8 cellular contexts compared by ENCODE assay signal in the genomic region with DNA sequence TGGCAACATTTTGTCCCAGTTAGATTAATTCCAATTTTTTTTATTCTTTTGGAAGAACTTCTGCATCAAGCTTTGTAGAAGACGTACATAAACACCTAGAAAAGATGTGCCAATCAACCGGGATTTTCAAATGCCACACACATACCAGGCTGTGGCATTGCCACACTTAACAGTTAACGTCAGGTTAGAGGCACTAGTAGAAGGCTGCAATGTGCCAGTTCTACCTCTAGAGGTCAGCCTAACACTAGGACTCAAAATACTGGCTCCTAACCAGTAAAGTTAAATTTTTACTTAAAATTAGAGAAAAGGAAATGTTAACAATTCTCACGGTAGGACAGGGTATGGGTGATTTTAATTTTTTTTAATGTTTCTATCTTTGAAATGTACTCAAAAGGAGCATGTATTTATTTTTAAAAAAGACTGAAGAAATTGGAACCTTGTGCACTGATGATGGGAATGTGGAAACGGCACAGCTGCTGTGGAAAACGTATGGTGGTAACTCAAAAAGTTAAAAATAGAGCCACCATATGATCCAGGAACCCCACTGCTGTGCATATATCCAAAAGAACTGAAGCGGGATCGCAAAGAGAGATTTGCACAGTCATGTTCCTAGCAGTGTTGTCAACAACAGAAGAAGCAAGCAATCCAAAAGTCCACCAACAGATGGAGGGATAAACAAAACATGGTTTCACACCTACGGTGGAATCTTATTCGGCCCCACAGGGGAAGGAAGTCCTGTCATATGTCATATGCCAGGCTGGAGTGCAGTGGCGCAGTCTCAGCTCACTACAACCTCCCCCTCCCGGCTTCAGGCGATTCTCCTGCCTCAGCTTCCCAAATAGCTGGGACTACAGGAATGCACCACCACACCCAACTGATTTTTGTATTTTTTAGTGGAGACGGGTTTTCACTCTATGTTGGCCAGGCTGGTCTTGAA. TPM values are rescaled to one million over a fixed set of nuclear protein-coding genes. Genes with fewer than 3 reads are reported as not detected.
DNase-seq lines count a peak whose midpoint lies in the region; ATAC-seq, FAIRE-seq and TF ChIP-seq lines count a peak whose summit lies in the region.

No MANE protein-coding gene starts in this region.

- POLR2A ChIA-PET in endothelial cell of umbilical vein (lab: Charles Lee): no interaction called here

- peaks cover 5% of the 10 kb centered on the region for H3K9me3 ChIP-seq in DND-41 (ENCODE audit: insufficient read depth, low read length, severe bottlenecking)
- no peaks in the 10 kb centered on the region for H3K9me3 ChIP-seq in endothelial cell of umbilical vein (replicated peaks; ENCODE audit: control insufficient read depth, insufficient read depth, low read length)

- H4K20me1 ChIP-seq in DND-41 (ENCODE audit: insufficient read depth, low read length) (0 out of 2 replicates have a peak, but pooled peaks cover 3% of the 10 kb centered on the region), endothelial cell of umbilical vein (replicated peaks; ENCODE audit: control insufficient read depth, extremely low read depth, insufficient read depth, low read length) (no peaks in the 10 kb centered on the region)

- H3K4me1 Mint-ChIP-seq in activated CD8-positive, alpha-beta memory T cell treated with anti-CD3 and anti-CD28 coated beads, Interleukin-2, amount 10 ng/mL, durations not matched to agents 7 days and 5 days: peaks cover 3% of the 10 kb centered on the region
- no peaks in the 10 kb centered on the region for H3K4me1 Mint-ChIP-seq in stimulated activated naive B cell treated with anti-CD40 and anti-IgM and Interleukin-4, amounts not matched to agents 10 μg/mL and 1 μg/mL and 100 μg/mL, for 72 hours

- no peaks in the 10 kb centered on the region for H3K4me1 ChIP-seq in DND-41 (ENCODE audit: insufficient read depth, low read length)
- peaks cover 4% of the 10 kb centered on the region for H3K4me1 ChIP-seq in endothelial cell of umbilical vein (ENCODE audit: control insufficient read depth, extremely low read depth, insufficient read depth, low read length)

- no peaks in the 10 kb centered on the region for H3K36me3 ChIP-seq in DND-41 (ENCODE audit: insufficient read depth, low read length)
- no peaks in the 10 kb centered on the region for H3K36me3 ChIP-seq in endothelial cell of umbilical vein (ENCODE audit: control insufficient read depth in 2 of 2, extremely low read depth in 1 of 2, insufficient read depth in 2 of 2, low read length in 2 of 2)

- H3K9ac ChIP-seq in DND-41 (ENCODE audit: low read depth, low read length) (no peak overlapping the region), endothelial cell of umbilical vein (replicated peaks; ENCODE audit: extremely low read depth, insufficient read depth, low read length) (peak overlapping the region; percentile 55)

- peak; percentile 71 for DNase-seq in DND-41
- peak; percentile 81 for DNase-seq in NOMO-1 treated with DMSO at 0.1 percent for 48 hours (lab: John Stamatoyannopoulos, UW; ENCODE audit: unreplicated experiment)
- DNase-seq in activated CD8-positive, alpha-beta memory T cell treated with anti-CD3 and anti-CD28 coated beads, Interleukin-2, amount 10 ng/mL, durations not matched to agents 7 days and 5 days: peak; percentile 75
- peak; percentile 76 for DNase-seq in endothelial cell of umbilical vein (ENCODE audit: low read depth, low spot score)
- DNase-seq in mucosa of gallbladder (ENCODE audit: low spot score): peak; percentile 72
- DNase-seq in stimulated activated naive B cell treated with anti-CD40 and anti-IgM and Interleukin-4, amounts not matched to agents 10 μg/mL and 1 μg/mL and 100 μg/mL, for 72 hours: peak; percentile 21
- no peak for DNase-seq in NK-92 (lab: John Stamatoyannopoulos, UW; ENCODE audit: unreplicated experiment)

- H3K4me3 ChIP-seq in DND-41 (ENCODE audit: low read depth in 1 of 2, low read length in 2 of 2) (no peak overlapping the region), endothelial cell of umbilical vein (replicated peaks in 1 of 3; ENCODE audit: insufficient read depth in 1 of 3, low read depth in 1 of 3, low read length in 3 of 3) (no peak overlapping the region)

- no peaks in the 10 kb centered on the region for H3K27me3 ChIP-seq in DND-41 (ENCODE audit: insufficient read depth, low read length, poor library complexity)
- no peaks in the 10 kb centered on the region for H3K27me3 ChIP-seq in endothelial cell of umbilical vein (ENCODE audit: control insufficient read depth in 2 of 2, insufficient read depth in 2 of 2, low read length in 2 of 2)

- no peak overlapping the region for H3K4me3 Mint-ChIP-seq in activated CD8-positive, alpha-beta memory T cell treated with anti-CD3 and anti-CD28 coated beads, Interleukin-2, amount 10 ng/mL, durations not matched to agents 7 days and 5 days
- H3K4me3 Mint-ChIP-seq in stimulated activated naive B cell treated with anti-CD40 and anti-IgM and Interleukin-4, amounts not matched to agents 10 μg/mL and 1 μg/mL and 100 μg/mL, for 72 hours: no peak overlapping the region

- no peak overlapping the region for H3K4me2 ChIP-seq in DND-41 (ENCODE audit: insufficient read depth, low read length)
- peak overlapping the region; percentile 47 for H3K4me2 ChIP-seq in endothelial cell of umbilical vein (ENCODE audit: insufficient read depth, low read length)

- H3K9me3 Mint-ChIP-seq in activated CD8-positive, alpha-beta memory T cell treated with anti-CD3 and anti-CD28 coated beads, Interleukin-2, amount 10 ng/mL, durations not matched to agents 7 days and 5 days (ENCODE audit: low read depth): peaks cover 3% of the 10 kb centered on the region
- H3K9me3 Mint-ChIP-seq in stimulated activated naive B cell treated with anti-CD40 and anti-IgM and Interleukin-4, amounts not matched to agents 10 μg/mL and 1 μg/mL and 100 μg/mL, for 72 hours: peaks cover 0 to 4% of the 10 kb centered on the region in 2 donors

- H3K27me3 Mint-ChIP-seq in activated CD8-positive, alpha-beta memory T cell treated with anti-CD3 and anti-CD28 coated beads, Interleukin-2, amount 10 ng/mL, durations not matched to agents 7 days and 5 days: no peaks in the 10 kb centered on the region
- no peaks in the 10 kb centered on the region for H3K27me3 Mint-ChIP-seq in stimulated activated naive B cell treated with anti-CD40 and anti-IgM and Interleukin-4, amounts not matched to agents 10 μg/mL and 1 μg/mL and 100 μg/mL, for 72 hours

- H3K79me2 ChIP-seq in DND-41 (ENCODE audit: insufficient read depth, low read length) (no peaks in the 10 kb centered on the region), endothelial cell of umbilical vein (ENCODE audit: control insufficient read depth, insufficient read depth, low read length) (no peaks in the 10 kb centered on the region)

- CTCF ChIA-PET in activated CD8-positive, alpha-beta memory T cell treated with anti-CD3 and anti-CD28 coated beads, Interleukin-2, amount 10 ng/mL, durations not matched to agents 7 days and 5 days (lab: Charles Lee): interaction anchor here (1.0 to 3.3 kb wide), 19 partner anchors 8 to 430 kb away, joined by 3 to 26 read pairs (median 3); partner anchors contain the start of genes CRYL1 and IL17D
- CTCF ChIA-PET in endothelial cell of umbilical vein (lab: Charles Lee): interaction anchor here (0.9 to 11.1 kb wide), 18 partner anchors 17 to 448 kb away, joined by 3 to 239 read pairs (median 4); partner anchors contain the start of genes IFT88 and IL17D

- FAIRE-seq in endothelial cell of umbilical vein (lab: Jason Lieb, UNC): peak; percentile 81

- H2AFZ ChIP-seq in DND-41 (ENCODE audit: low read depth, low read length) (no peak overlapping the region), endothelial cell of umbilical vein (ENCODE audit: low read depth, low read length) (peak overlapping the region; percentile 71)

- BruUV-seq in endothelial cell of umbilical vein (replicated peaks; lab: Mats Ljungman, UMichigan): no TSS peak

- dilution Hi-C loops in endothelial cell of umbilical vein (cut with MboI; ENCODE audit: extremely low pct_ligation_motif_present, low sequenced_read_pairs): no loop called here

- peaks cover 4% of the 10 kb centered on the region for H3K36me3 Mint-ChIP-seq in activated CD8-positive, alpha-beta memory T cell treated with anti-CD3 and anti-CD28 coated beads, Interleukin-2, amount 10 ng/mL, durations not matched to agents 7 days and 5 days
- no peaks in the 10 kb centered on the region for H3K36me3 Mint-ChIP-seq in stimulated activated naive B cell treated with anti-CD40 and anti-IgM and Interleukin-4, amounts not matched to agents 10 μg/mL and 1 μg/mL and 100 μg/mL, for 72 hours

- TF ChIP-seq CTCF in DND-41 (IDR thresholded peaks at IDR 0.05; ENCODE audit: borderline replicate concordance, extremely low read depth, low read length, poor library complexity, severe bottlenecking): peak; percentile 97
- peak; percentile 73 for TF ChIP-seq CTCF in endothelial cell of umbilical vein (IDR thresholded peaks at IDR 0.05; ENCODE audit: extremely low read depth in 1 of 2, insufficient read depth in 1 of 2, low read depth in 1 of 2, low read length in 2 of 2)

- H3K27ac ChIP-seq in DND-41 (ENCODE audit: low read length): no peak overlapping the region
- H3K27ac ChIP-seq in endothelial cell of umbilical vein (ENCODE audit: insufficient read depth, low read depth, low read length): peak overlapping the region; percentile 34

- intact Hi-C loops in endothelial cell of umbilical vein (cut with micrococcal nuclease): loop anchor here (1.0 to 10.0 kb wide), 8 partner anchors 71 to 979 kb away; partner anchors contain the start of gene IFT88

- no peak overlapping the region for H3K27ac Mint-ChIP-seq in activated CD8-positive, alpha-beta memory T cell treated with anti-CD3 and anti-CD28 coated beads, Interleukin-2, amount 10 ng/mL, durations not matched to agents 7 days and 5 days
- H3K27ac Mint-ChIP-seq in stimulated activated naive B cell treated with anti-CD40 and anti-IgM and Interleukin-4, amounts not matched to agents 10 μg/mL and 1 μg/mL and 100 μg/mL, for 72 hours: no peak overlapping the region

- peak; percentile 83 for ATAC-seq in DND-41 (ENCODE audit: insufficient read depth, low read depth)
- ATAC-seq in HG02623 (IDR thresholded peaks at IDR 0.05; ENCODE audit: unreplicated experiment): peak; percentile 52
- peak; percentile 67 for ATAC-seq in activated CD8-positive, alpha-beta memory T cell treated with anti-CD3 and anti-CD28 coated beads, Interleukin-2, amount 10 ng/mL, durations not matched to agents 7 days and 5 days
- peak; percentile 80 to 83 for ATAC-seq in stimulated activated naive B cell treated with anti-CD40 and anti-IgM and Interleukin-4, amounts not matched to agents 10 μg/mL and 1 μg/mL and 100 μg/mL, for 72 hours (replicated peaks)

- TF ChIP-seq POLR2A in endothelial cell of umbilical vein (IDR thresholded peaks at IDR 0.05; ENCODE audit: low read depth, low read length): no peak

- no peaks in the 10 kb centered on the region for H3K9me1 ChIP-seq in endothelial cell of umbilical vein (replicated peaks; ENCODE audit: control insufficient read depth, extremely low read depth, insufficient read depth, low read length)

RNA-seq across cellular contexts. Expression of gene CRYL1, which starts 30.3 kb away (rescaled TPM):
- 10 to 100 TPM; 11.3 to 13.1 TPM for total RNA-seq in activated CD8-positive, alpha-beta memory T cell treated with anti-CD3 and anti-CD28 coated beads, Interleukin-2, amount 10 ng/mL, durations not matched to agents 7 days and 5 days
- total RNA-seq in endothelial cell of umbilical vein (13.9 and 18.8 TPM in 2 replicates), mucosa of gallbladder (62.9 TPM)
- polyA plus RNA-seq in endothelial cell of umbilical vein: 36.6 and 39.0 TPM in 2 replicates
- 37.7 and 41.6 TPM in 2 replicates for polyA plus RNA-seq in endothelial cell of umbilical vein (2011; cell fraction: cytosol; rRNA removed)
- 17.0 and 22.6 TPM in 2 replicates for polyA plus RNA-seq in endothelial cell of umbilical vein (2011; cell fraction: nucleus; rRNA removed)
- 25.8 and 27.9 TPM in 2 replicates for polyA plus RNA-seq in endothelial cell of umbilical vein (2012)
- 37.0 and 39.4 TPM in 2 replicates for polyA minus RNA-seq in endothelial cell of umbilical vein
- polyA minus RNA-seq in endothelial cell of umbilical vein (2011; cell fraction: cytosol; rRNA and poly(A)+ RNA removed): 1.4 TPM
- polyA minus RNA-seq in endothelial cell of umbilical vein (2011; cell fraction: nucleus; rRNA and poly(A)+ RNA removed): 8.8 and 9.0 TPM in 2 replicates
